ENCODE assay signal across 40 cellular contexts in genomic region chr4:169414913-169415312, GRCh38.
"Had no signal": no experiment of that assay in that cellular context is flagged by ENCODE, and none has a peak within 500 bp of the region (broad histone marks: within the 10 kb centered on the region; RNA-seq: fewer than 3 reads in every experiment).

No MANE protein-coding gene starts in this region.

- H3K4me3 ChIP-seq: adrenal gland, ascending aorta, body of pancreas, breast epithelium, cardiac muscle cell had no signal

- H3K4me3 Mint-ChIP-seq: activated naive CD4-positive, alpha-beta T cell treated with anti-CD3 and anti-CD28 coated beads for 36 hours; activated naive CD4-positive, alpha-beta T cell treated with anti-CD3 and anti-CD28 coated beads, Interleukin-2, amount 10 ng/mL, durations not matched to agents 7 days and 5 days; activated naive CD4-positive, alpha-beta T cell treated with anti-CD3 and anti-CD28 coated beads, Interleukin-2, amount 50 U/mL, for 24 hours; activated naive CD8-positive, alpha-beta T cell; activated naive CD8-positive, alpha-beta T cell treated with anti-CD3 and anti-CD28 coated beads for 36 hours; activated naive CD8-positive, alpha-beta T cell treated with anti-CD3 and anti-CD28 coated beads, Interleukin-2, amount 10 ng/mL, durations not matched to agents 7 days and 5 days; activated naive CD8-positive, alpha-beta T cell treated with anti-CD3 and anti-CD28 coated beads, Interleukin-2, amount 50 U/mL, for 24 hours; activated T-cell treated with anti-CD3 and anti-CD28 coated beads, Interleukin-2, amount 50 U/mL, for 24 hours; activated T-cell treated with anti-CD3 and anti-CD28 coated beads, Interleukin-2, amount 50 U/mL, for 4 hours; activated T-cell treated with anti-CD3 and anti-CD28 coated beads, Interleukin-2, amount 50 U/mL, for 72 hours; activated T-helper 1 cell treated with anti-CD3 and anti-CD28 coated beads, Interleukin-12 subunit alpha, Interleukin-12 subunit beta, Interleukin-2, Interleukin-4 antibody, amounts not matched to agents 30 ng/mL and 10 ng/mL and 1 ng/mL, durations not matched to agents 14 hours and 24 hours and 36 hours; activated T-helper 17 cell treated with anti-CD3 and anti-CD28 coated beads, Interleukin-2, amount 50 U/mL, for 72 hours; brain; central memory CD8-positive, alpha-beta T cell had no signal

- H3K9me3 Mint-ChIP-seq: activated naive CD4-positive, alpha-beta T cell treated with anti-CD3 and anti-CD28 coated beads for 36 hours; activated naive CD4-positive, alpha-beta T cell treated with anti-CD3 and anti-CD28 coated beads, Interleukin-2, amount 10 ng/mL, durations not matched to agents 7 days and 5 days; activated naive CD4-positive, alpha-beta T cell treated with anti-CD3 and anti-CD28 coated beads, Interleukin-2, amount 50 U/mL, for 24 hours; activated naive CD4-positive, alpha-beta T cell treated with anti-CD3 and anti-CD28 coated beads, Interleukin-2, amount 50 U/mL, for 72 hours; activated naive CD8-positive, alpha-beta T cell treated with anti-CD3 and anti-CD28 coated beads for 36 hours; activated naive CD8-positive, alpha-beta T cell treated with anti-CD3 and anti-CD28 coated beads, Interleukin-2, amount 50 U/mL, for 24 hours; activated T-cell treated with anti-CD3 and anti-CD28 coated beads, Interleukin-2, amount 50 U/mL, for 24 hours; activated T-cell treated with anti-CD3 and anti-CD28 coated beads, Interleukin-2, amount 50 U/mL, for 4 hours; activated T-cell treated with anti-CD3 and anti-CD28 coated beads, Interleukin-2, amount 50 U/mL, for 72 hours; activated T-helper 1 cell treated with anti-CD3 and anti-CD28 coated beads, Interleukin-12 subunit alpha, Interleukin-12 subunit beta, Interleukin-2, Interleukin-4 antibody, amounts not matched to agents 30 ng/mL and 10 ng/mL and 1 ng/mL, durations not matched to agents 14 hours and 24 hours and 36 hours; activated T-helper 17 cell treated with anti-CD3 and anti-CD28 coated beads, Interleukin-2, amount 50 U/mL, for 72 hours; activated T-helper 2 cell treated with anti-CD3 and anti-CD28 coated beads, Interferon-gamma antibody, Interleukin-2, Interleukin-4, amounts not matched to agents 10 μg/mL and 5 μg/mL and 100 μg/mL, durations not matched to agents 14 hours and 24 hours and 36 hours; brain; central memory CD8-positive, alpha-beta T cell had no signal

- H3K9me3 ChIP-seq: adrenal gland, ascending aorta, body of pancreas, breast epithelium had no signal

- H3K36me3 ChIP-seq: adrenal gland, ascending aorta, brain microvascular endothelial cell, breast epithelium, cardiac muscle cell had no signal

- H3K27ac ChIP-seq: adrenal gland, ascending aorta, body of pancreas, brain microvascular endothelial cell, breast epithelium, cardiac muscle cell had no signal

- H3K27me3 Mint-ChIP-seq: activated naive CD4-positive, alpha-beta T cell treated with anti-CD3 and anti-CD28 coated beads, Interleukin-2, amount 10 ng/mL, durations not matched to agents 7 days and 5 days; activated naive CD4-positive, alpha-beta T cell treated with anti-CD3 and anti-CD28 coated beads, Interleukin-2, amount 50 U/mL, for 24 hours; activated naive CD8-positive, alpha-beta T cell; activated naive CD8-positive, alpha-beta T cell treated with anti-CD3 and anti-CD28 coated beads for 36 hours; activated naive CD8-positive, alpha-beta T cell treated with anti-CD3 and anti-CD28 coated beads, Interleukin-2, amount 10 ng/mL, durations not matched to agents 7 days and 5 days; activated naive CD8-positive, alpha-beta T cell treated with anti-CD3 and anti-CD28 coated beads, Interleukin-2, amount 50 U/mL, for 24 hours; activated T-cell treated with anti-CD3 and anti-CD28 coated beads, Interleukin-2, amount 50 U/mL, for 24 hours; activated T-helper 17 cell treated with anti-CD3 and anti-CD28 coated beads, Interleukin-2, amount 50 U/mL, for 72 hours; central memory CD8-positive, alpha-beta T cell had no signal

- H3K4me1 ChIP-seq: ascending aorta, body of pancreas, breast epithelium had no signal

- H3K27me3 ChIP-seq: adrenal gland, ascending aorta, body of pancreas, brain microvascular endothelial cell, breast epithelium, cardiac muscle cell had no signal

- DNase-seq: activated effector memory CD4-positive, alpha-beta T cell treated with anti-CD3 and anti-CD28 coated beads, Interleukin-2, amount 50 U/mL, for 16 hours; activated effector memory CD4-positive, alpha-beta T cell treated with Interleukin-2 at 50 U/mL for 16 hours; activated gamma-delta T cell; activated gamma-delta T cell treated with Interleukin-2 at 50 U/mL for 16 hours; activated naive CD4-positive, alpha-beta T cell; activated naive CD4-positive, alpha-beta T cell treated with anti-CD3 and anti-CD28 coated beads for 36 hours; activated naive CD4-positive, alpha-beta T cell treated with anti-CD3 and anti-CD28 coated beads, Interleukin-2, amount 10 ng/mL, durations not matched to agents 7 days and 5 days; activated naive CD4-positive, alpha-beta T cell treated with anti-CD3 and anti-CD28 coated beads, Interleukin-2, amount 50 U/mL, for 16 hours; activated naive CD4-positive, alpha-beta T cell treated with Interleukin-2 at 50 U/mL for 16 hours; activated naive CD8-positive, alpha-beta T cell treated with anti-CD3 and anti-CD28 coated beads for 36 hours; activated naive CD8-positive, alpha-beta T cell treated with anti-CD3 and anti-CD28 coated beads, Interleukin-2, amount 10 ng/mL, durations not matched to agents 7 days and 5 days; activated naive CD8-positive, alpha-beta T cell treated with anti-CD3 and anti-CD28 coated beads, Interleukin-2, amount 50 U/mL, for 24 hours; activated T-cell treated with anti-CD3 and anti-CD28 coated beads, Interleukin-2, amount 50 U/mL, for 1 hour; activated T-cell treated with anti-CD3 and anti-CD28 coated beads, Interleukin-2, amount 50 U/mL, for 24 hours; activated T-cell treated with anti-CD3 and anti-CD28 coated beads, Interleukin-2, amount 50 U/mL, for 4 hours; activated T-cell treated with anti-CD3 and anti-CD28 coated beads, Interleukin-2, amount 50 U/mL, for 48 hours; activated T-cell treated with anti-CD3 and anti-CD28 coated beads, Interleukin-2, amount 50 U/mL, for 72 hours; adrenal gland; amniotic stem cell; amygdala; anterior cingulate cortex; aorta; body of pancreas; brain microvascular endothelial cell; caudate nucleus; central memory CD4-positive, alpha-beta T cell; cerebellar nuclear complex had no signal

- H3K36me3 Mint-ChIP-seq: activated naive CD4-positive, alpha-beta T cell treated with anti-CD3 and anti-CD28 coated beads, Interleukin-2, amount 50 U/mL, for 72 hours had no signal

- ATAC-seq: activated naive CD4-positive, alpha-beta T cell treated with anti-CD3 and anti-CD28 coated beads, Interleukin-2, amount 50 U/mL, for 72 hours; activated naive CD8-positive, alpha-beta T cell treated with anti-CD3 and anti-CD28 coated beads, Interleukin-2, amount 50 U/mL, for 24 hours; activated T-cell treated with anti-CD3 and anti-CD28 coated beads, Interleukin-2, amount 50 U/mL, for 4 hours; activated T-cell treated with anti-CD3 and anti-CD28 coated beads, Interleukin-2, amount 50 U/mL, for 72 hours; activated T-helper 17 cell treated with anti-CD3 and anti-CD28 coated beads, Interleukin-2, amount 50 U/mL, for 72 hours; body of pancreas had no signal

- H3K27ac Mint-ChIP-seq: activated naive CD4-positive, alpha-beta T cell treated with anti-CD3 and anti-CD28 coated beads for 36 hours; activated naive CD4-positive, alpha-beta T cell treated with anti-CD3 and anti-CD28 coated beads, Interleukin-2, amount 10 ng/mL, durations not matched to agents 7 days and 5 days; activated naive CD4-positive, alpha-beta T cell treated with anti-CD3 and anti-CD28 coated beads, Interleukin-2, amount 50 U/mL, for 24 hours; activated naive CD4-positive, alpha-beta T cell treated with anti-CD3 and anti-CD28 coated beads, Interleukin-2, amount 50 U/mL, for 72 hours; activated naive CD8-positive, alpha-beta T cell; activated naive CD8-positive, alpha-beta T cell treated with anti-CD3 and anti-CD28 coated beads for 36 hours; activated naive CD8-positive, alpha-beta T cell treated with anti-CD3 and anti-CD28 coated beads, Interleukin-2, amount 10 ng/mL, durations not matched to agents 7 days and 5 days; activated naive CD8-positive, alpha-beta T cell treated with anti-CD3 and anti-CD28 coated beads, Interleukin-2, amount 50 U/mL, for 24 hours; activated T-cell treated with anti-CD3 and anti-CD28 coated beads, Interleukin-2, amount 50 U/mL, for 24 hours; activated T-cell treated with anti-CD3 and anti-CD28 coated beads, Interleukin-2, amount 50 U/mL, for 72 hours; activated T-helper 1 cell treated with anti-CD3 and anti-CD28 coated beads, Interleukin-12 subunit alpha, Interleukin-12 subunit beta, Interleukin-2, Interleukin-4 antibody, amounts not matched to agents 30 ng/mL and 10 ng/mL and 1 ng/mL, durations not matched to agents 14 hours and 24 hours and 36 hours; activated T-helper 17 cell treated with anti-CD3 and anti-CD28 coated beads, Interleukin-2, amount 50 U/mL, for 72 hours; activated T-helper 2 cell treated with anti-CD3 and anti-CD28 coated beads, Interferon-gamma antibody, Interleukin-2, Interleukin-4, amounts not matched to agents 10 μg/mL and 5 μg/mL and 100 μg/mL, durations not matched to agents 14 hours and 24 hours and 36 hours; brain had no signal

- FAIRE-seq: astrocyte, bronchial epithelial cell had no signal
